18 cellular contexts compared by ENCODE assay signal in genomic region chr13:23709521-23709920, GRCh38.
DNase-seq lines count a peak whose midpoint lies in the region; ATAC-seq, FAIRE-seq and TF ChIP-seq lines count a peak whose summit lies in the region.
"Had no signal": no experiment of that assay in that cellular context is flagged by ENCODE, and none has a peak within 500 bp of the region (broad histone marks: within the 10 kb centered on the region; RNA-seq: fewer than 3 reads in every experiment).

No MANE protein-coding gene starts in this region.

- H3K4me1 Mint-ChIP-seq in stimulated activated naive CD8-positive, alpha-beta T cell treated with anti-CD3 and anti-CD28 coated beads, Interleukin-15, amount 100 ng/mL, for 72 hours, result no peaks in the 10 kb centered on the region

- H3K36me3 ChIP-seq in brain microvascular endothelial cell (replicated peaks), result no peaks in the 10 kb centered on the region
- H3K36me3 ChIP-seq in aorta (ENCODE audit: control insufficient read depth in 1 of 2, insufficient read depth in 2 of 2, low read length in 1 of 2), result no peaks in the 10 kb centered on the region
- H3K36me3 ChIP-seq: spleen had no signal

- peaks cover 11% of the 10 kb centered on the region for H3K27me3 Mint-ChIP-seq in stimulated activated naive CD8-positive, alpha-beta T cell treated with anti-CD3 and anti-CD28 coated beads, Interleukin-15, amount 100 ng/mL, for 72 hours

- peaks cover 8% of the 10 kb centered on the region in 2 donors for H3K9me3 Mint-ChIP-seq in stimulated activated naive CD8-positive, alpha-beta T cell treated with anti-CD3 and anti-CD28 coated beads, Interleukin-15, amount 100 ng/mL, for 72 hours
- H3K9me3 Mint-ChIP-seq: stimulated activated naive CD8-positive, alpha-beta T cell treated with anti-CD3 and anti-CD28 coated beads, Interleukin-15, Interleukin-2, amounts not matched to agents 100 ng/mL and 50 ng/mL, for 24 hours had no signal

- H3K4me3 Mint-ChIP-seq in stimulated activated naive CD8-positive, alpha-beta T cell treated with anti-CD3 and anti-CD28 coated beads, Interleukin-15, amount 100 ng/mL, for 72 hours, result no peak overlapping the region
- H3K4me3 Mint-ChIP-seq: stimulated activated naive CD8-positive, alpha-beta T cell treated with anti-CD3 and anti-CD28 coated beads, Interleukin-15, Interleukin-2, amounts not matched to agents 100 ng/mL and 50 ng/mL, for 24 hours had no signal

- 27 to 38% methylated on average over 1 of the region's 1 CpG for WGBS in aorta, 2 donors

- H3K27ac ChIP-seq in brain microvascular endothelial cell (no peak overlapping the region), aorta (ENCODE audit: low read depth in 1 of 2, low read length in 2 of 2) (no peak overlapping the region)
- H3K27ac ChIP-seq: spleen had no signal

- FAIRE-seq in D721Med (lab: Jason Lieb, UNC), result no peak
- FAIRE-seq: HTR-8/SVneo had no signal

- H3K27me3 ChIP-seq in brain microvascular endothelial cell (replicated peaks), result no peaks in the 10 kb centered on the region
- H3K27me3 ChIP-seq in aorta (ENCODE audit: control insufficient read depth in 1 of 2, insufficient read depth in 2 of 2, low read length in 1 of 2), result no peaks in the 10 kb centered on the region
- H3K27me3 ChIP-seq: spleen had no signal

- in situ Hi-C loops in brain microvascular endothelial cell (cut with HindIII; ENCODE audit: low pct_ligation_motif_present, low sequenced_read_pairs), result no loop called here

- H3K4me1 ChIP-seq in aorta (ENCODE audit: control insufficient read depth in 1 of 2, insufficient read depth in 2 of 2, low read length in 2 of 2), result no peaks in the 10 kb centered on the region

- intact Hi-C loops in aorta (cut with DNase I), result no loop called here

- ATAC-seq in stimulated activated naive CD8-positive, alpha-beta T cell treated with anti-CD3 and anti-CD28 coated beads, Interleukin-15, amount 100 ng/mL, for 72 hours, result no peak
- no peak for ATAC-seq in aorta (ENCODE audit: low FRiP score)

- TF ChIP-seq CTCF in HFF-Myc (IDR thresholded peaks at IDR 0.05; ENCODE audit: low read depth, low read length, missing control alignments) (peak; percentile 6), brain microvascular endothelial cell (IDR thresholded peaks at IDR 0.05; ENCODE audit: low read depth, low read length, missing control alignments) (peak; percentile 51), D721Med (IDR thresholded peaks at IDR 0.05; ENCODE audit: insufficient read depth, missing control alignments) (no peak)

- no peaks in the 10 kb centered on the region for H3K9me3 ChIP-seq in aorta (ENCODE audit: control insufficient read depth, low read length)

- H3K27ac Mint-ChIP-seq in stimulated activated naive CD8-positive, alpha-beta T cell treated with anti-CD3 and anti-CD28 coated beads, Interleukin-15, amount 100 ng/mL, for 72 hours, result no peak overlapping the region
- H3K27ac Mint-ChIP-seq: stimulated activated naive CD8-positive, alpha-beta T cell treated with anti-CD3 and anti-CD28 coated beads, Interleukin-15, Interleukin-2, amounts not matched to agents 100 ng/mL and 50 ng/mL, for 24 hours had no signal

- H3K4me3 ChIP-seq in HFF-Myc (replicated peaks; ENCODE audit: low read depth, low read length), result no peak overlapping the region
- H3K4me3 ChIP-seq in brain microvascular endothelial cell (ENCODE audit: low read depth, low read length), result no peak overlapping the region
- no peak overlapping the region for H3K4me3 ChIP-seq in aorta (ENCODE audit: low read length in 2 of 2)
- H3K4me3 ChIP-seq: spleen had no signal

- peak; percentile 20 for DNase-seq in NCI-H1092 treated with DMSO at 0.1 percent for 48 hours (lab: John Stamatoyannopoulos, UW)
- DNase-seq in NCI-H1092 (lab: John Stamatoyannopoulos, UW), result no peak
- DNase-seq in HFF-Myc (ENCODE audit: extremely low read depth, low read depth), result no peak
- no peak for DNase-seq in brain microvascular endothelial cell
- peak; percentile 88 for DNase-seq in myocyte (ENCODE audit: low read depth)
- no peak for DNase-seq in stimulated activated naive CD8-positive, alpha-beta T cell treated with anti-CD3 and anti-CD28 coated beads, Interleukin-15, amount 100 ng/mL, for 72 hours
- DNase-seq in aorta, result no peak
- DNase-seq in D721Med (ENCODE audit: insufficient read length, low spot score), result no peak
- DNase-seq: 8988T; activated CD4-positive, alpha-beta T cell treated with anti-CD3 and anti-CD28 coated beads, Interleukin-2, amount 50 U/mL, for 48 hours; cerebellar nuclear complex; islet precursor cell; midbrain; NCI-H2107; SHP77 treated with DMSO at 0.1 percent for 48 hours; spleen had no signal

Comparison
In these comparisons a context has a peak if more than half of its experiments do, and no peak if none do; other contexts are left out.
1. DNase-seq: peak in NCI-H1092 treated with DMSO at 0.1 percent for 48 hours (single experiment) and myocyte (single experiment); none in NCI-H1092 (single experiment), HFF-Myc (single experiment), brain microvascular endothelial cell (single experiment), stimulated activated naive CD8-positive, alpha-beta T cell treated with anti-CD3 and anti-CD28 coated beads, Interleukin-15, amount 100 ng/mL, for 72 hours (0 of 2), aorta (0 of 2) and D721Med (single experiment).